ENCODE assay signal across 12 cellular contexts in genomic region chr15:77266708-77267387, GRCh38.
A peak's percentile ranks its signal among the peaks of the same experiment; 100 is the strongest.
DNase-seq lines count a peak whose midpoint lies in the region; ATAC-seq and TF ChIP-seq lines count a peak whose summit lies in the region.
"Had no signal": no experiment of that assay in that cellular context is flagged by ENCODE, and none has a peak within 500 bp of the region (broad histone marks: within the 10 kb centered on the region; RNA-seq: fewer than 3 reads in every experiment).

No MANE protein-coding gene starts in this region.

- H3K4me3 ChIP-seq in HEK293 (ENCODE audit: low read depth, low read length), result no peak overlapping the region
- H3K4me3 ChIP-seq in adipocyte (ENCODE audit: low read length), result no peak overlapping the region
- H3K4me3 ChIP-seq: right atrium auricular region, suprapubic skin had no signal

- no peaks in the 10 kb centered on the region for H3K27me3 ChIP-seq in adipocyte (replicated peaks; ENCODE audit: control insufficient read depth, insufficient read depth, low read length)
- H3K27me3 ChIP-seq: right atrium auricular region, suprapubic skin had no signal

- H3K9me3 ChIP-seq in HEK293 (ENCODE audit: control insufficient read depth, insufficient read depth, low read depth, low read length), result no peaks in the 10 kb centered on the region
- no peaks in the 10 kb centered on the region for H3K9me3 ChIP-seq in adipocyte (ENCODE audit: control insufficient read depth, low read length)
- H3K9me3 ChIP-seq: right atrium auricular region, SK-N-SH, suprapubic skin had no signal

- no peak overlapping the region for H3K9ac ChIP-seq in adipocyte (ENCODE audit: low read length)
- H3K9ac ChIP-seq: SK-N-SH had no signal

- CTCF ChIA-PET in HEK293 (lab: Yijun Ruan, JAX), result interaction anchor here (0.7 kb wide), 1 partner anchor 231 kb away, joined by 3 read pairs; no protein-coding TSS in a partner anchor

- no peak overlapping the region for H3K27ac ChIP-seq in HEK293 (ENCODE audit: extremely low read depth, low read depth, low read length)
- H3K27ac ChIP-seq: right atrium auricular region, suprapubic skin had no signal

- DNase-seq in adipocyte (ENCODE audit: low read depth), result peak; percentile 90
- peak; percentile 73 for DNase-seq in fibroblast of peridontal ligament (ENCODE audit: extremely low read depth)
- DNase-seq in stromal cell of bone marrow (ENCODE audit: low read depth), result peak; percentile 37
- no peak for DNase-seq in stimulated activated CD4-positive, alpha-beta T cell treated with anti-CD3 and anti-CD28 coated beads, Interleukin-2, amount 100 ng/mL, for 48 hours
- no peak for DNase-seq in SHP77 (lab: John Stamatoyannopoulos, UW)
- DNase-seq: erythroblast, NCI-H774, SK-N-SH had no signal

- H3K36me3 ChIP-seq in HEK293 (ENCODE audit: control insufficient read depth in 2 of 2, insufficient read depth in 1 of 2, low read length in 2 of 2) (no peaks in the 10 kb centered on the region), adipocyte (ENCODE audit: control insufficient read depth, insufficient read depth, low read length, severe bottlenecking) (no peaks in the 10 kb centered on the region)
- H3K36me3 ChIP-seq: right atrium auricular region, suprapubic skin had no signal

- TF ChIP-seq CTCF in HEK293 (tag by site-specific recombination; IDR thresholded peaks at IDR 0.05), result no peak

- POLR2A ChIA-PET in HEK293 (lab: Yijun Ruan, JAX), result interaction anchor here (0.6 kb wide), 1 partner anchor 635 kb away, joined by 3 read pairs; no protein-coding TSS in a partner anchor

- H3K4me1 ChIP-seq in HEK293 (ENCODE audit: control insufficient read depth, insufficient read depth, low read length) (peaks cover 4% of the 10 kb centered on the region; the same call in 1 of the 2 replicates), adipocyte (ENCODE audit: control insufficient read depth, insufficient read depth, low read length) (peaks cover 10% of the 10 kb centered on the region)
- H3K4me1 ChIP-seq: right atrium auricular region, suprapubic skin had no signal

- ATAC-seq in GM21825 (IDR thresholded peaks at IDR 0.05; ENCODE audit: unreplicated experiment), result no peak

TF ChIP-seq in HEK293, 187 proteins besides CTCF, POLR2A, EP300 and RAD21:
- TF ChIP-seq WT1 (tag by site-specific recombination; IDR thresholded peaks at IDR 0.05) (peak; percentile 55; the same call in 1 of the 2 replicates), SCRT2 (tag by site-specific recombination; IDR thresholded peaks at IDR 0.05) (no peak), ZFP37 (tag by site-specific recombination; IDR thresholded peaks at IDR 0.05) (no peak), ZNF660 (tag by site-specific recombination; IDR thresholded peaks at IDR 0.05) (no peak), ZBTB17 (tag by site-specific recombination; IDR thresholded peaks at IDR 0.05) (peak; percentile 62), GLIS1 (tag by site-specific recombination; IDR thresholded peaks at IDR 0.05) (peak; percentile 70), EGR2 (tag by site-specific recombination; IDR thresholded peaks at IDR 0.05; ENCODE audit: low read depth) (0 out of 2 replicates have a peak, but pooled peaks have one; percentile 30), ZFHX2 (tag by site-specific recombination; conservative IDR thresholded peaks at IDR 0.05) (peak; percentile 54; the same call in 1 of the 2 replicates), ZIC2 (tag by site-specific recombination; IDR thresholded peaks at IDR 0.05) (peak; percentile 89)

Comparison
In these comparisons a context has a peak if more than half of its experiments do, and no peak if none do; other contexts are left out.
1. DNase-seq: peak in adipocyte (single experiment), fibroblast of peridontal ligament (single experiment) and stromal cell of bone marrow (single experiment); none in stimulated activated CD4-positive, alpha-beta T cell treated with anti-CD3 and anti-CD28 coated beads, Interleukin-2, amount 100 ng/mL, for 48 hours (0 of 2) and SHP77 (0 of 2).